ENCODE assay signal across 1 cellular context in genomic region chr1:14909273-14909672, GRCh38.
TF ChIP-seq lines count a peak whose summit lies in the region.

No MANE protein-coding gene starts in this region.

TF ChIP-seq in H1, 55 proteins besides CTCF, POLR2A, EP300 and RAD21:
- TF ChIP-seq SRF (IDR thresholded peaks at IDR 0.05; ENCODE audit: low read depth, low read length): no peak
- TF ChIP-seq RBBP5 (IDR thresholded peaks at IDR 0.05; ENCODE audit: borderline replicate concordance, low read depth, low read length): no peak
- TF ChIP-seq SP2 (IDR thresholded peaks at IDR 0.05; ENCODE audit: low read length): no peak
- TF ChIP-seq SAP30 (IDR thresholded peaks at IDR 0.05; ENCODE audit: insufficient read depth, insufficient replicate concordance, low read length): no peak
- no peak for TF ChIP-seq CBX8 (IDR thresholded peaks at IDR 0.05; ENCODE audit: borderline replicate concordance, low read depth, low read length)
- TF ChIP-seq MAFK (IDR thresholded peaks at IDR 0.05; ENCODE audit: low read depth, low read length): no peak
- TF ChIP-seq MAX (IDR thresholded peaks at IDR 0.05): no peak
- no peak for TF ChIP-seq ATF2 (IDR thresholded peaks at IDR 0.05; ENCODE audit: low read length)
- TF ChIP-seq EZH2 (IDR thresholded peaks at IDR 0.05; ENCODE audit: low read depth, low read length, severe bottlenecking): no peak
- no peak for TF ChIP-seq NRF1 (IDR thresholded peaks at IDR 0.05; ENCODE audit: low read depth, low read length)
- no peak for TF ChIP-seq GTF2F1 (IDR thresholded peaks at IDR 0.05; ENCODE audit: borderline replicate concordance, low read depth, low read length)
- TF ChIP-seq HDAC6 (IDR thresholded peaks at IDR 0.05; ENCODE audit: low read depth, low read length): no peak
- TF ChIP-seq PHF8 (conservative IDR thresholded peaks at IDR 0.05; ENCODE audit: low read depth, low read length): no peak
- TF ChIP-seq EGR1 (IDR thresholded peaks at IDR 0.05; ENCODE audit: borderline replicate concordance, low read depth, low read length): no peak
- no peak for TF ChIP-seq TAF7 (optimal IDR thresholded peaks at IDR 0.05; ENCODE audit: borderline replicate concordance, low read depth, low read length)
- no peak for TF ChIP-seq ZNF274 (IDR thresholded peaks at IDR 0.05; ENCODE audit: borderline replicate concordance, extremely low read depth, low read length)
- TF ChIP-seq SIRT6 (IDR thresholded peaks at IDR 0.05; ENCODE audit: low read length): no peak
- no peak for TF ChIP-seq KDM5A (IDR thresholded peaks at IDR 0.05; ENCODE audit: low read length)
- TF ChIP-seq SIX5 (IDR thresholded peaks at IDR 0.05; ENCODE audit: low read depth, low read length): no peak
- TF ChIP-seq ATF3 (IDR thresholded peaks at IDR 0.05; ENCODE audit: insufficient read depth, low read depth, low read length): no peak
